ENCODE assay signal across 1 cellular context in genomic region chr9:129620669-129621295, GRCh38.
TF ChIP-seq lines count a peak whose summit lies in the region.

Gene C9orf50 (minus strand): TSS chr9:129621101. CDS start chr9:129620574, 527 bp downstream.

TF ChIP-seq in HepG2, 621 proteins besides CTCF, POLR2A, EP300 and RAD21 (continued from another document):
- no peak for TF ChIP-seq SP2 (CRISPR knock-in tag; IDR thresholded peaks at IDR 0.05)
- TF ChIP-seq ETV5 (CRISPR knock-in tag; IDR thresholded peaks at IDR 0.05; ENCODE audit: borderline replicate concordance), result no peak
- TF ChIP-seq, protein P1, sequence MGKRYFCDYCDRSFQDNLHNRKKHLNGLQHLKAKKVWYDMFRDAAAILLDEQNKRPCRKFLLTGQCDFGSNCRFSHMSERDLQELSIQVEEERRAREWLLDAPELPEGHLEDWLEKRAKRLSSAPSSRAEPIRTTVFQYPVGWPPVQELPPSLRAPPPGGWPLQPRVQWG (CRISPR knock-in tag; IDR thresholded peaks at IDR 0.05; ENCODE audit: borderline replicate concordance, low read depth), result no peak
- TF ChIP-seq ZFP36L1 (CRISPR knock-in tag; IDR thresholded peaks at IDR 0.05), result no peak
- TF ChIP-seq TCF12 (IDR thresholded peaks at IDR 0.05), result no peak
- no peak for TF ChIP-seq TCF12 (CRISPR knock-in tag; IDR thresholded peaks at IDR 0.05)
- TF ChIP-seq ZBTB33 (CRISPR knock-in tag; IDR thresholded peaks at IDR 0.05), result no peak
- no peak for TF ChIP-seq POGZ (CRISPR knock-in tag; IDR thresholded peaks at IDR 0.05)
- TF ChIP-seq CAMTA2 (CRISPR knock-in tag; IDR thresholded peaks at IDR 0.05; ENCODE audit: borderline replicate concordance), result 0 out of 2 replicates have a peak, but pooled peaks have one; percentile 48
- no peak for TF ChIP-seq CEBPG (CRISPR knock-in tag; IDR thresholded peaks at IDR 0.05)
- TF ChIP-seq, protein P2, sequence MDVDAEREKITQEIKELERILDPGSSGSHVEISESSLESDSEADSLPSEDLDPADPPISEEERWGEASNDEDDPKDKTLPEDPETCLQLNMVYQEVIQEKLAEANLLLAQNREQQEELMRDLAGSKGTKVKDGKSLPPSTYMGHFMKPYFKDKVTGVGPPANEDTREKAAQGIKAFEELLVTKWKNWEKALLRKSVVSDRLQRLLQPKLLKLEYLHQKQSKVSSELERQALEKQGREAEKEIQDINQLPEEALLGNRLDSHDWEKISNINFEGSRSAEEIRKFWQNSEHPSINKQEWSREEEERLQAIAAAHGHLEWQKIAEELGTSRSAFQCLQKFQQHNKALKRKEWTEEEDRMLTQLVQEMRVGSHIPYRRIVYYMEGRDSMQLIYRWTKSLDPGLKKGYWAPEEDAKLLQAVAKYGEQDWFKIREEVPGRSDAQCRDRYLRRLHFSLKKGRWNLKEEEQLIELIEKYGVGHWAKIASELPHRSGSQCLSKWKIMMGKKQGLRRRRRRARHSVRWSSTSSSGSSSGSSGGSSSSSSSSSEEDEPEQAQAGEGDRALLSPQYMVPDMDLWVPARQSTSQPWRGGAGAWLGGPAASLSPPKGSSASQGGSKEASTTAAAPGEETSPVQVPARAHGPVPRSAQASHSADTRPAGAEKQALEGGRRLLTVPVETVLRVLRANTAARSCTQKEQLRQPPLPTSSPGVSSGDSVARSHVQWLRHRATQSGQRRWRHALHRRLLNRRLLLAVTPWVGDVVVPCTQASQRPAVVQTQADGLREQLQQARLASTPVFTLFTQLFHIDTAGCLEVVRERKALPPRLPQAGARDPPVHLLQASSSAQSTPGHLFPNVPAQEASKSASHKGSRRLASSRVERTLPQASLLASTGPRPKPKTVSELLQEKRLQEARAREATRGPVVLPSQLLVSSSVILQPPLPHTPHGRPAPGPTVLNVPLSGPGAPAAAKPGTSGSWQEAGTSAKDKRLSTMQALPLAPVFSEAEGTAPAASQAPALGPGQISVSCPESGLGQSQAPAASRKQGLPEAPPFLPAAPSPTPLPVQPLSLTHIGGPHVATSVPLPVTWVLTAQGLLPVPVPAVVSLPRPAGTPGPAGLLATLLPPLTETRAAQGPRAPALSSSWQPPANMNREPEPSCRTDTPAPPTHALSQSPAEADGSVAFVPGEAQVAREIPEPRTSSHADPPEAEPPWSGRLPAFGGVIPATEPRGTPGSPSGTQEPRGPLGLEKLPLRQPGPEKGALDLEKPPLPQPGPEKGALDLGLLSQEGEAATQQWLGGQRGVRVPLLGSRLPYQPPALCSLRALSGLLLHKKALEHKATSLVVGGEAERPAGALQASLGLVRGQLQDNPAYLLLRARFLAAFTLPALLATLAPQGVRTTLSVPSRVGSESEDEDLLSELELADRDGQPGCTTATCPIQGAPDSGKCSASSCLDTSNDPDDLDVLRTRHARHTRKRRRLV (CRISPR knock-in tag; IDR thresholded peaks at IDR 0.05), result peak; percentile 26; the same call in 1 of the 2 replicates
- no peak for TF ChIP-seq ATM (IDR thresholded peaks at IDR 0.05; ENCODE audit: borderline replicate concordance)
- TF ChIP-seq RFXAP (CRISPR knock-in tag; IDR thresholded peaks at IDR 0.05; ENCODE audit: borderline replicate concordance), result no peak
- TF ChIP-seq SMAD1 (CRISPR knock-in tag; IDR thresholded peaks at IDR 0.05; ENCODE audit: borderline replicate concordance, low read depth), result no peak
- no peak for TF ChIP-seq HOXA9 (CRISPR knock-in tag; IDR thresholded peaks at IDR 0.05; ENCODE audit: borderline replicate concordance)
- TF ChIP-seq CSRNP2 (CRISPR knock-in tag; conservative IDR thresholded peaks at IDR 0.05; ENCODE audit: low read depth), result no peak
- TF ChIP-seq HNRNPUL1 (IDR thresholded peaks at IDR 0.05; ENCODE audit: low read depth, low read length), result no peak
- TF ChIP-seq, protein P3, sequence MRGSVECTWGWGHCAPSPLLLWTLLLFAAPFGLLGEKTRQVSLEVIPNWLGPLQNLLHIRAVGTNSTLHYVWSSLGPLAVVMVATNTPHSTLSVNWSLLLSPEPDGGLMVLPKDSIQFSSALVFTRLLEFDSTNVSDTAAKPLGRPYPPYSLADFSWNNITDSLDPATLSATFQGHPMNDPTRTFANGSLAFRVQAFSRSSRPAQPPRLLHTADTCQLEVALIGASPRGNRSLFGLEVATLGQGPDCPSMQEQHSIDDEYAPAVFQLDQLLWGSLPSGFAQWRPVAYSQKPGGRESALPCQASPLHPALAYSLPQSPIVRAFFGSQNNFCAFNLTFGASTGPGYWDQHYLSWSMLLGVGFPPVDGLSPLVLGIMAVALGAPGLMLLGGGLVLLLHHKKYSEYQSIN (CRISPR knock-in tag; IDR thresholded peaks at IDR 0.05; ENCODE audit: borderline replicate concordance), result no peak
- TF ChIP-seq RNF219 (CRISPR knock-in tag; IDR thresholded peaks at IDR 0.05), result no peak
- TF ChIP-seq ZNF343 (CRISPR knock-in tag; IDR thresholded peaks at IDR 0.05), result no peak
- TF ChIP-seq ZNF616 (CRISPR knock-in tag; IDR thresholded peaks at IDR 0.05; ENCODE audit: low read depth), result no peak
- TF ChIP-seq, protein P4, sequence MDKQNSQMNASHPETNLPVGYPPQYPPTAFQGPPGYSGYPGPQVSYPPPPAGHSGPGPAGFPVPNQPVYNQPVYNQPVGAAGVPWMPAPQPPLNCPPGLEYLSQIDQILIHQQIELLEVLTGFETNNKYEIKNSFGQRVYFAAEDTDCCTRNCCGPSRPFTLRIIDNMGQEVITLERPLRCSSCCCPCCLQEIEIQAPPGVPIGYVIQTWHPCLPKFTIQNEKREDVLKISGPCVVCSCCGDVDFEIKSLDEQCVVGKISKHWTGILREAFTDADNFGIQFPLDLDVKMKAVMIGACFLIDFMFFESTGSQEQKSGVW (CRISPR knock-in tag; IDR thresholded peaks at IDR 0.05; ENCODE audit: borderline replicate concordance), result no peak
- TF ChIP-seq ZNF460 (CRISPR knock-in tag; IDR thresholded peaks at IDR 0.05; ENCODE audit: borderline replicate concordance), result no peak
- no peak for TF ChIP-seq SIX4 (CRISPR knock-in tag; IDR thresholded peaks at IDR 0.05)
- no peak for TF ChIP-seq TEAD3 (CRISPR knock-in tag; optimal IDR thresholded peaks at IDR 0.05; ENCODE audit: borderline replicate concordance)
- TF ChIP-seq ZNF292 (CRISPR knock-in tag; IDR thresholded peaks at IDR 0.05; ENCODE audit: borderline replicate concordance, low read depth), result no peak
